In genomic region chr11:32002311-32002710, GRCh38 we compare ENCODE assay signal across 30 cellular contexts.
"Had no signal": no experiment of that assay in that cellular context is flagged by ENCODE, and none has a peak within 500 bp of the region (broad histone marks: within the 10 kb centered on the region; RNA-seq: fewer than 3 reads in every experiment).

No MANE protein-coding gene starts in this region.

- H3K4me3 ChIP-seq: colonic mucosa, heart right ventricle, left lung, mucosa of descending colon, pancreas, right lobe of liver, thoracic aorta, transverse colon, upper lobe of right lung, uterus had no signal

- H3K36me3 Mint-ChIP-seq: mesothelial cell of epicardium; naive B cell; natural killer cell treated with Interleukin-12 subunit alpha and Interleukin-12 subunit beta and Interleukin-15 and Interleukin-18, amount 100 ng/mL, for 72 hours; stimulated activated naive B cell treated with anti-CD40 and anti-IgM and Interleukin-4, amounts not matched to agents 10 μg/mL and 1 μg/mL and 100 μg/mL, for 72 hours had no signal

- H3K36me3 ChIP-seq: colonic mucosa, heart right ventricle, left lung, neutrophil, pancreas, right lobe of liver, thoracic aorta, transverse colon, upper lobe of right lung, uterus had no signal

- H3K4me1 ChIP-seq: colonic mucosa, heart right ventricle, left lung, pancreas, right lobe of liver, transverse colon, upper lobe of right lung, uterus had no signal

- H3K9me3 Mint-ChIP-seq: dendritic cell treated with granulocyte-macrophage colony-stimulating factor and Interleukin-4, amounts not matched to agents 40 ng/mL and 50 ng/mL, for 4 days; endodermal cell; mesothelial cell of epicardium; natural killer cell treated with Interleukin-12 subunit alpha and Interleukin-12 subunit beta and Interleukin-15 and Interleukin-18, amount 100 ng/mL, for 72 hours; neural crest cell; stimulated activated naive B cell treated with anti-CD40 and anti-IgM and Interleukin-4, amounts not matched to agents 10 μg/mL and 1 μg/mL and 100 μg/mL, for 72 hours; stimulated activated naive CD8-positive, alpha-beta T cell treated with anti-CD3 and anti-CD28 coated beads, Interleukin-15, Interleukin-2, amounts not matched to agents 100 ng/mL and 50 ng/mL, for 24 hours had no signal

- DNase-seq: colonic mucosa; effector CD8-positive, alpha-beta T cell; endodermal cell; foreskin melanocyte; glutamatergic neuron; heart right ventricle; kidney; left lung; mesenchymal stem cell; mucosa of descending colon; naive B cell; pancreas; right lobe of liver; stimulated activated CD4-positive, alpha-beta T cell treated with anti-CD3 and anti-CD28 coated beads, Interleukin-15, amount 100 ng/mL, for 24 hours; stimulated activated CD4-positive, alpha-beta T cell treated with anti-CD3 and anti-CD28 coated beads, Interleukin-2, amount 100 ng/mL, for 48 hours; stimulated activated naive B cell treated with anti-CD40 and anti-IgM and Interleukin-4, amounts not matched to agents 10 μg/mL and 1 μg/mL and 100 μg/mL, for 72 hours; transverse colon; upper lobe of right lung; uterus had no signal

- H3K27ac Mint-ChIP-seq: dendritic cell treated with granulocyte-macrophage colony-stimulating factor and Interleukin-4, amounts not matched to agents 40 ng/mL and 50 ng/mL, for 4 days; endodermal cell; mesothelial cell of epicardium; naive B cell; natural killer cell treated with Interleukin-12 subunit alpha and Interleukin-12 subunit beta and Interleukin-15 and Interleukin-18, amount 100 ng/mL, for 72 hours; progenitor cell of endocrine pancreas; stimulated activated naive B cell treated with anti-CD40 and anti-IgM and Interleukin-4, amounts not matched to agents 10 μg/mL and 1 μg/mL and 100 μg/mL, for 72 hours; stimulated activated naive CD8-positive, alpha-beta T cell treated with anti-CD3 and anti-CD28 coated beads, Interleukin-15, Interleukin-2, amounts not matched to agents 100 ng/mL and 50 ng/mL, for 24 hours had no signal

- ATAC-seq: esophagus mucosa; heart right ventricle; left lung; mucosa of descending colon; natural killer cell treated with Interleukin-12 subunit alpha and Interleukin-12 subunit beta and Interleukin-15 and Interleukin-18, amount 100 ng/mL, for 72 hours; pancreas; right lobe of liver; stimulated activated naive B cell treated with anti-CD40 and anti-IgM and Interleukin-4, amounts not matched to agents 10 μg/mL and 1 μg/mL and 100 μg/mL, for 72 hours; upper lobe of right lung had no signal

- H3K9me3 ChIP-seq: colonic mucosa, heart right ventricle, left lung, mucosa of descending colon, neutrophil, pancreas, right lobe of liver, thoracic aorta, transverse colon, upper lobe of right lung, uterus had no signal

- H3K27me3 ChIP-seq: colonic mucosa, right lobe of liver, uterus had no signal

- H3K4me3 Mint-ChIP-seq: dendritic cell treated with granulocyte-macrophage colony-stimulating factor and Interleukin-4, amounts not matched to agents 40 ng/mL and 50 ng/mL, for 4 days; endodermal cell; mesothelial cell of epicardium; naive B cell; natural killer cell treated with Interleukin-12 subunit alpha and Interleukin-12 subunit beta and Interleukin-15 and Interleukin-18, amount 100 ng/mL, for 72 hours; neural crest cell; stimulated activated naive B cell treated with anti-CD40 and anti-IgM and Interleukin-4, amounts not matched to agents 10 μg/mL and 1 μg/mL and 100 μg/mL, for 72 hours; stimulated activated naive CD8-positive, alpha-beta T cell treated with anti-CD3 and anti-CD28 coated beads, Interleukin-15, Interleukin-2, amounts not matched to agents 100 ng/mL and 50 ng/mL, for 24 hours had no signal

- FAIRE-seq: kidney, pancreas, small intestine had no signal

- H3K4me1 Mint-ChIP-seq: mesothelial cell of epicardium, naive B cell had no signal

- H3K27ac ChIP-seq: colonic mucosa, epithelial cell of prostate, heart right ventricle, left lung, neutrophil, pancreas, right lobe of liver, thoracic aorta, transverse colon, upper lobe of right lung, uterus had no signal
